Comparison of ENCODE assay signal across 8 cellular contexts in the genomic region with DNA sequence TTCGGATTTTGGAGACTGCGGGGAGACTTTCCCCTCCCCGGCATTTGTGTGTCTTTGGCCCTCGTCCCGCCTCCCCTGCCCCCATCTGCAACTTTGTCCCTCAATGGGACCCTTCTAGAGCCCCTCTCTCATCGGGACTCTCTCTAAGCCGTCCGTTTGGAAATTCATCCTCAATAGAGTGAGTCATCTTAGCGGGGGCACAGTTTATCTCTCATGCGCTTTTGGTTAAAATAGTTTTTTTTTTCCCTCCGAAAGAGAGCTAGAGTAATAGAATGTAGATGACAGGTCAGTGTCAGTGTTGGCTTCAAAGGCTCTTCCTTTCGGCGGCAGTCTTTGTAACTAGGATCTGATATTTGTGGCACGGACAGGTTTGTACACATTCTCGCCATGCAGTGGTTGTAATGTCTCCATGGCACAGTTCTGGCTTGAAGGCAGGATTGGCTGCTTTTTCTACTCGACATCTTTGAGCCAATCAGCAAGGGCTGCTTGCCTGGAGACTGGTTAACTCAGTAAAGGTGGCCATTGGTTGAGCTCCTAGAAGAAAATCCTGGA. TPM values are rescaled to one million over a fixed set of nuclear protein-coding genes. Genes with fewer than 3 reads are reported as not detected.
DNase-seq lines count a peak whose midpoint lies in the region; ATAC-seq and TF ChIP-seq lines count a peak whose summit lies in the region.

No MANE protein-coding gene starts in this region.

- intact Hi-C loops in Caco-2 (cut with micrococcal nuclease; ENCODE audit: unreplicated experiment), result loop anchor here (2.0 to 5.0 kb wide), 3 partner anchors 81 to 360 kb away; a partner anchor contains a TSS

- peak overlapping the region; percentile 92 for H3K4me3 Mint-ChIP-seq in Caco-2 (ENCODE audit: unreplicated experiment)
- H3K4me3 Mint-ChIP-seq in activated CD8-positive, alpha-beta memory T cell treated with anti-CD3 and anti-CD28 coated beads, Interleukin-2, amount 10 ng/mL, durations not matched to agents 7 days and 5 days, result peak overlapping the region; percentile 98
- peak overlapping the region; percentile 82 for H3K4me3 Mint-ChIP-seq in endodermal cell

- ATAC-seq in GM21360 (IDR thresholded peaks at IDR 0.05; ENCODE audit: unreplicated experiment), result peak; percentile 58
- peak; percentile 79 for ATAC-seq in activated CD8-positive, alpha-beta memory T cell treated with anti-CD3 and anti-CD28 coated beads, Interleukin-2, amount 10 ng/mL, durations not matched to agents 7 days and 5 days

- peak overlapping the region; percentile 99 for H3K27ac ChIP-seq in endodermal cell (ENCODE audit: low read depth, low read length)
- H3K27ac ChIP-seq in mesodermal cell (ENCODE audit: low read depth, low read length, severe bottlenecking), result peak overlapping the region; percentile 100

- peak; percentile 85 to 91 for DNase-seq in Caco-2
- peak; percentile 94 for DNase-seq in HT-29 (ENCODE audit: low spot score)
- DNase-seq in NOMO-1 (lab: John Stamatoyannopoulos, UW; ENCODE audit: unreplicated experiment in 2 of 2), result peak; percentile 65 to 89
- DNase-seq in activated CD8-positive, alpha-beta memory T cell treated with anti-CD3 and anti-CD28 coated beads, Interleukin-2, amount 10 ng/mL, durations not matched to agents 7 days and 5 days, result peak; percentile 89
- DNase-seq in endodermal cell, result peak; percentile 92
- peak; percentile 12 to 39 for DNase-seq in stimulated activated CD8-positive, alpha-beta memory T cell treated with anti-CD3 and anti-CD28 coated beads, Interleukin-2, amount 100 ng/mL, for 48 hours (ENCODE audit: low read depth in 2 of 2)

- CTCF ChIA-PET in Caco-2 (lab: Charles Lee), result interaction anchor here (0.6 kb wide), 1 partner anchor 673 kb away, joined by 4 read pairs; no protein-coding TSS in a partner anchor
- CTCF ChIA-PET in activated CD8-positive, alpha-beta memory T cell treated with anti-CD3 and anti-CD28 coated beads, Interleukin-2, amount 10 ng/mL, durations not matched to agents 7 days and 5 days (lab: Charles Lee), result interaction anchor here (0.8 to 4.2 kb wide), 14 partner anchors 20 to 271 kb away, joined by 3 to 42 read pairs (median 4); no protein-coding TSS in a partner anchor

- peaks cover 13% of the 10 kb centered on the region for H3K4me1 Mint-ChIP-seq in Caco-2 (ENCODE audit: low read depth, unreplicated experiment)
- peaks cover 34% of the 10 kb centered on the region for H3K4me1 Mint-ChIP-seq in activated CD8-positive, alpha-beta memory T cell treated with anti-CD3 and anti-CD28 coated beads, Interleukin-2, amount 10 ng/mL, durations not matched to agents 7 days and 5 days
- peaks cover 25% of the 10 kb centered on the region for H3K4me1 Mint-ChIP-seq in endodermal cell

- no TSS peak for BruUV-seq in Caco-2 (replicated peaks; lab: Mats Ljungman, UMichigan)

- H3K27ac Mint-ChIP-seq in Caco-2 (ENCODE audit: unreplicated experiment) (peak overlapping the region; percentile 93), endodermal cell (peak overlapping the region; percentile 96)
- peak overlapping the region; percentile 99 for H3K27ac Mint-ChIP-seq in activated CD8-positive, alpha-beta memory T cell treated with anti-CD3 and anti-CD28 coated beads, Interleukin-2, amount 10 ng/mL, durations not matched to agents 7 days and 5 days

- H3K27me3 Mint-ChIP-seq in Caco-2 (ENCODE audit: insufficient read depth, unreplicated experiment) (no peaks in the 10 kb centered on the region), endodermal cell (ENCODE audit: insufficient read depth) (no peaks in the 10 kb centered on the region)
- peaks cover 5% of the 10 kb centered on the region for H3K27me3 Mint-ChIP-seq in activated CD8-positive, alpha-beta memory T cell treated with anti-CD3 and anti-CD28 coated beads, Interleukin-2, amount 10 ng/mL, durations not matched to agents 7 days and 5 days

- H3K36me3 Mint-ChIP-seq in Caco-2 (ENCODE audit: insufficient read depth, unreplicated experiment), result peaks cover 41% of the 10 kb centered on the region
- peaks cover 12% of the 10 kb centered on the region for H3K36me3 Mint-ChIP-seq in activated CD8-positive, alpha-beta memory T cell treated with anti-CD3 and anti-CD28 coated beads, Interleukin-2, amount 10 ng/mL, durations not matched to agents 7 days and 5 days
- peaks cover 19% of the 10 kb centered on the region for H3K36me3 Mint-ChIP-seq in endodermal cell (ENCODE audit: low read depth)

- 0 to 1% methylated on average over 15 to 16 of the region's 16 CpGs for WGBS in endodermal cell (ENCODE audit: insufficient coverage in 1 of 2, insufficient read length in 1 of 2), 2 experiments
- WGBS in mesodermal cell (ENCODE audit: insufficient coverage in 2 of 2), 2 experiments, result 1% methylated on average over 12 to 14 of the region's 16 CpGs

- no peaks in the 10 kb centered on the region for H3K9me3 Mint-ChIP-seq in Caco-2 (ENCODE audit: unreplicated experiment)
- H3K9me3 Mint-ChIP-seq in activated CD8-positive, alpha-beta memory T cell treated with anti-CD3 and anti-CD28 coated beads, Interleukin-2, amount 10 ng/mL, durations not matched to agents 7 days and 5 days (ENCODE audit: low read depth), result no peaks in the 10 kb centered on the region
- H3K9me3 Mint-ChIP-seq in endodermal cell, result no peaks in the 10 kb centered on the region

- no peaks in the 10 kb centered on the region for H3K36me3 ChIP-seq in Caco-2 (ENCODE audit: control insufficient read depth, insufficient read depth, low read length)
- H3K36me3 ChIP-seq in endodermal cell (ENCODE audit: control insufficient read depth, insufficient read depth, low read length), result peaks cover 24% of the 10 kb centered on the region
- peaks cover 28% of the 10 kb centered on the region for H3K36me3 ChIP-seq in mesodermal cell (ENCODE audit: control insufficient read depth, insufficient read depth, low read length)

- no peaks in the 10 kb centered on the region for H3K27me3 ChIP-seq in Caco-2 (replicated peaks; ENCODE audit: control insufficient read depth, insufficient read depth, low read length)
- no peaks in the 10 kb centered on the region for H3K27me3 ChIP-seq in endodermal cell (ENCODE audit: control insufficient read depth, insufficient read depth, low read length, poor library complexity, severe bottlenecking)

- TF ChIP-seq CTCF in Caco-2 (IDR thresholded peaks at IDR 0.05; ENCODE audit: insufficient read depth in 1 of 2, low read depth in 1 of 2, low read length in 1 of 2, severe bottlenecking in 1 of 2, unreplicated experiment in 1 of 2) (no peak), endodermal cell (conservative IDR thresholded peaks at IDR 0.05) (no peak)

- H3K4me3 ChIP-seq in Caco-2 (ENCODE audit: low read depth, low read length) (peak overlapping the region; percentile 74), endodermal cell (ENCODE audit: low read length) (peak overlapping the region; percentile 98), mesodermal cell (ENCODE audit: extremely low read depth, insufficient read depth, low read length, poor library complexity, severe bottlenecking) (peak overlapping the region; percentile 81)

- POLR2A ChIA-PET in Caco-2 (lab: Charles Lee), result interaction anchor here (0.5 to 1.1 kb wide), 5 partner anchors 25 to 520 kb away, joined by 3 to 5 read pairs (median 3); no protein-coding TSS in a partner anchor

- H3K9ac ChIP-seq in endodermal cell (ENCODE audit: extremely low read depth, low read length, poor library complexity, severe bottlenecking), result peak overlapping the region; percentile 98

- peaks cover 5% of the 10 kb centered on the region; the same call in 1 of the 2 replicates for H3K4me1 ChIP-seq in Caco-2
- H3K4me1 ChIP-seq in endodermal cell (ENCODE audit: control insufficient read depth, insufficient read depth, low read length), result no peaks in the 10 kb centered on the region
- peaks cover 14% of the 10 kb centered on the region for H3K4me1 ChIP-seq in mesodermal cell (ENCODE audit: control insufficient read depth, insufficient read depth, low read length, poor library complexity, severe bottlenecking)

- H3K9me3 ChIP-seq in Caco-2 (no peaks in the 10 kb centered on the region), endodermal cell (ENCODE audit: control insufficient read depth, low read length) (no peaks in the 10 kb centered on the region), mesodermal cell (ENCODE audit: control insufficient read depth, low read length) (no peaks in the 10 kb centered on the region)

RNA-seq across cellular contexts. Expression of a gene that starts 1.0 kb away (rescaled TPM):
- total RNA-seq in Caco-2 (2022), result 27.5 and 28.7 TPM in 2 replicates
- 1.8 and 2.3 TPM in 2 replicates for total RNA-seq in HT-29 (2014; rRNA removed; shearing (Covaris generic))
- 10 to 100 TPM; 26.5 to 28.4 TPM for total RNA-seq in activated CD8-positive, alpha-beta memory T cell treated with anti-CD3 and anti-CD28 coated beads, Interleukin-2, amount 10 ng/mL, durations not matched to agents 7 days and 5 days
- 10 to 100 TPM; 37.1 to 44.0 TPM for total RNA-seq in endodermal cell
- 20.9 TPM for polyA plus RNA-seq in endodermal cell (2013, experiment 1 of 2)
- 22.4 TPM for polyA plus RNA-seq in endodermal cell (2013, experiment 2 of 2)
- polyA plus RNA-seq in mesodermal cell (2013, experiment 1 of 2), result 23.0 TPM
- polyA plus RNA-seq in mesodermal cell (2013, experiment 2 of 2), result 25.4 TPM

Comparison
In these comparisons a context has a peak if more than half of its experiments do, and no peak if none do; other contexts are left out.
1. Peak in every context shown above with its lines: DNase-seq, ATAC-seq, H3K4me3 ChIP-seq and H3K27ac ChIP-seq.
2. DNase-seq: peak in every context shown above with its lines; median percentile 94 in HT-29; 92 in endodermal cell; 89 in activated CD8-positive, alpha-beta memory T cell treated with anti-CD3 and anti-CD28 coated beads, Interleukin-2, amount 10 ng/mL, durations not matched to agents 7 days and 5 days; 88 in Caco-2; 77 in NOMO-1; 26 in stimulated activated CD8-positive, alpha-beta memory T cell treated with anti-CD3 and anti-CD28 coated beads, Interleukin-2, amount 100 ng/mL, for 48 hours.